In the genomic region with DNA sequence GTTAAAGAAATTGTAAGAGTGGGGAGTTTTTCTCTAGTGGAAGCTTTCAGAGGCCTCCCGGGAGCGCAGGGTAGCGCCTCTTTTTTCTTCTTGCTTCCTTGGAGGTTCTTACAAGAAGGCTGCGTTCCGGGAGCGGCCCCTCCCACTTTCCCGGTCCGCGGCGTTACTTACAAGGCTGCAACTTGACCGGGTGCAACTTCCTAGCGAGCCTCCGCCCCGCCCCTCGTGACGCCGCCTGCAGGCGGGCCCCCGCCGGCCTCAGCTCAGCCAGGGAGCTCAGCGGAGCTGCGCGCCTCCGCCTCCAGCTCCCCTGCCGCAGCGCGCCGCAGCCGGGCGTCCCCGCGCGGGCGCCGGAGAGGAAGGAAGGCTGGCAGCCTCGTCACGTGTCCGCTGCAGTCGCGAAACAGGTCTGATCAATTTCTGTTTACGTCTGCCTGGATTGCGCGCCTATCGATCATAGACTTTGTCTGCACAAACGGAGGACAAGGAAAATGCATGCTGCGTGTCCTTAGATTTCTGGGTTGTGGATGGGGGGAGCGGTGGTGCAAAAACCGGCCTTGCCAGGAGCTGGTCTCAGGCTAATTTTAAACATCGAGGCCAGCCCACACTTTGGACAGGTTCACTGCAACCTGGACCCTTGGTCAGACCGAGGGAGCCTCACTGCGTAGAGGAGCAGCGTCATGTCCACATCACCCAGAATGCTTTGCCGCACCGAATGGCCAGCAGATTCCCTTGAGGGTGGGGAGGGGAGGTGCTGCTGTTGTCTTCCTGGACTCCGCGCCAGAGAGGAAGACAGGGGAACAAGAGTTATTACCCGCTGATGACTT, we compare ENCODE assay signal across 1 cellular context.
A peak's percentile ranks its signal among the peaks of the same experiment; 100 is the strongest.
TF ChIP-seq lines count a peak whose summit lies in the region.

A gene with protein sequence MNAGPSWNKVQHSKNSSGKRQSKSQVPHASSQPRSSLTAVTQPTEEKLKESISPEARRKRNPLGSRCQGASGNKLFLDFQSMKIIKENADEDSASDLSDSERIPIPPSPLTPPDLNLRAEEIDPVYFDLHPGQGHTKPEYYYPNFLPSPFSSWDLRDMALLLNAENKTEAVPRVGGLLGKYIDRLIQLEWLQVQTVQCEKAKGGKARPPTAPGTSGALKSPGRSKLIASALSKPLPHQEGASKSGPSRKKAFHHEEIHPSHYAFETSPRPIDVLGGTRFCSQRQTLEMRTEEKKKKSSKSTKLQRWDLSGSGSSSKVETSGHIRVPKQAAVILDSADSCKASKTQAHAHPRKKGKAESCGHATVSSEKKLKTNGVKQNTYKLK (plus strand): TSS at position 261 of the 827 bp plus-strand sequence. CDS start 3,555 bp downstream, outside the sequence.
Gene PPP1R3D, minus strand, starts transcription at position 177 of the 827 bp plus-strand sequence. CDS start 374 bp downstream, outside the sequence.

TF ChIP-seq in HCT116, 20 proteins besides CTCF, POLR2A, EP300 and RAD21 (continued from another document):
- TF ChIP-seq REST (IDR thresholded peaks at IDR 0.05; ENCODE audit: low read depth) (no peak), ELF1 (IDR thresholded peaks at IDR 0.05; ENCODE audit: borderline replicate concordance, low read depth) (no peak; the same call in 1 of the 2 replicates), SIN3A (IDR thresholded peaks at IDR 0.05; ENCODE audit: low read depth) (peak; percentile 88), EZH2phosphoT487 (IDR thresholded peaks at IDR 0.05; ENCODE audit: borderline replicate concordance) (no peak), ZBTB33 (IDR thresholded peaks at IDR 0.05; ENCODE audit: extremely low read depth, insufficient replicate concordance, low read length) (peak; percentile 17), TCF7L2 (IDR thresholded peaks at IDR 0.05; ENCODE audit: borderline replicate concordance, extremely low read depth, insufficient read depth, insufficient read length) (peak; percentile 46), SRF (IDR thresholded peaks at IDR 0.05; ENCODE audit: low read depth) (no peak), CEBPB (IDR thresholded peaks at IDR 0.05; ENCODE audit: low read depth) (no peak), ATF3 (IDR thresholded peaks at IDR 0.05) (no peak), POLR2AphosphoS5 (IDR thresholded peaks at IDR 0.05; ENCODE audit: low read depth, low read length) (peak; percentile 53), ZFX (IDR thresholded peaks at IDR 0.05) (peak; percentile 21; the same call in 1 of the 2 replicates), CBX3 (IDR thresholded peaks at IDR 0.05; ENCODE audit: low read depth) (peak; percentile 2; the same call in 1 of the 2 replicates), ZNF274 (IDR thresholded peaks at IDR 0.05; ENCODE audit: low read depth, low read length) (no peak), JUND (IDR thresholded peaks at IDR 0.05) (no peak), EZH2 (IDR thresholded peaks at IDR 0.05) (no peak), FOSL1 (IDR thresholded peaks at IDR 0.05; ENCODE audit: low read depth) (no peak), SP1 (IDR thresholded peaks at IDR 0.05; ENCODE audit: low read depth) (no peak; the same call in 1 of the 2 replicates), EGR1 (IDR thresholded peaks at IDR 0.05; ENCODE audit: low read depth) (no peak)
